35 cellular contexts compared by ENCODE assay signal in genomic region chr1:182283746-182284544, GRCh38.
"Had no signal": no experiment of that assay in that cellular context is flagged by ENCODE, and none has a peak within 500 bp of the region (broad histone marks: within the 10 kb centered on the region; RNA-seq: fewer than 3 reads in every experiment).

No MANE protein-coding gene starts in this region.

- H3K27ac ChIP-seq: RWPE1 had no signal

- FAIRE-seq: bronchial epithelial cell, RCC 7860 had no signal

- ATAC-seq: activated CD4-positive, alpha-beta T cell treated with anti-CD3 and anti-CD28 coated beads for 36 hours; activated CD4-positive, CD25-positive, alpha-beta regulatory T cell treated with anti-CD3 and anti-CD28 coated beads, Interleukin-2, amount 50 U/mL, for 24 hours; activated CD8-positive, alpha-beta T cell treated with anti-CD3 and anti-CD28 coated beads, Interleukin-2, amount 10 ng/mL, durations not matched to agents 7 days and 5 days; activated naive CD8-positive, alpha-beta T cell treated with anti-CD3 and anti-CD28 coated beads, Interleukin-2, amount 50 U/mL, for 24 hours; activated T-cell treated with anti-CD3 and anti-CD28 coated beads, Interleukin-2, amount 50 U/mL, for 4 hours; PC-3; Right ventricle myocardium inferior; SK-N-SH treated with all-trans-retinoic acid at 6 μM for 48 hours; WTC11 had no signal

- DNase-seq: activated CD4-positive, alpha-beta T cell treated with anti-CD3 and anti-CD28 coated beads for 36 hours; activated CD4-positive, alpha-beta T cell treated with anti-CD3 and anti-CD28 coated beads, Interleukin-2, amount 10 ng/mL, durations not matched to agents 7 days and 5 days; activated CD4-positive, alpha-beta T cell treated with anti-CD3 and anti-CD28 coated beads, Interleukin-2, amount 50 U/mL, for 48 hours; activated CD8-positive, alpha-beta T cell treated with anti-CD3 and anti-CD28 coated beads, Interleukin-2, amount 10 ng/mL, durations not matched to agents 7 days and 5 days; activated effector memory CD4-positive, alpha-beta T cell treated with Interleukin-2 at 50 U/mL for 16 hours; activated naive CD4-positive, alpha-beta T cell treated with anti-CD3 and anti-CD28 coated beads, Interleukin-2, amount 10 ng/mL, durations not matched to agents 7 days and 5 days; activated naive CD8-positive, alpha-beta T cell treated with anti-CD3 and anti-CD28 coated beads, Interleukin-2, amount 50 U/mL, for 24 hours; activated T-cell treated with anti-CD3 and anti-CD28 coated beads for 4 hours; activated T-cell treated with anti-CD3 and anti-CD28 coated beads, Interleukin-2, amount 50 U/mL, for 4 hours; anterior cingulate cortex; caudate nucleus; cerebellar nuclear complex; NCI-H1092 treated with DMSO at 0.1 percent for 48 hours; NCI-H1417; NCI-H146; NCI-H187; NCI-H2029 treated with DMSO at 0.1 percent for 48 hours; NCI-H2107; NCI-H2171; NCI-H510A; NCI-H526; NCI-H748 treated with DMSO at 0.1 percent for 48 hours; NK-92 treated with Interleukin-12 subunit alpha and Interleukin-12 subunit beta, amount 100 ng/mL, for 24 hours; PC-3; SIG-M5; T-helper 1 cell; T-helper 2 cell; T-helper 9 cell had no signal
